In genomic region chr6:16450821-16451220, GRCh38 we compare ENCODE assay signal across 24 cellular contexts.
A peak's percentile ranks its signal among the peaks of the same experiment; 100 is the strongest.
DNase-seq lines count a peak whose midpoint lies in the region; ATAC-seq and TF ChIP-seq lines count a peak whose summit lies in the region.
"Had no signal": no experiment of that assay in that cellular context is flagged by ENCODE, and none has a peak within 500 bp of the region (broad histone marks: within the 10 kb centered on the region; RNA-seq: fewer than 3 reads in every experiment).

No MANE protein-coding gene starts in this region.

- H3K27me3 Mint-ChIP-seq in T-helper 17 cell: no peaks in the 10 kb centered on the region
- H3K27me3 Mint-ChIP-seq: activated naive CD4-positive, alpha-beta T cell treated with anti-CD3 and anti-CD28 coated beads, Interleukin-2, amount 10 ng/mL, durations not matched to agents 7 days and 5 days; CD4-positive, alpha-beta T cell; natural killer cell treated with Interleukin-12 subunit alpha and Interleukin-12 subunit beta and Interleukin-15 and Interleukin-18, amount 100 ng/mL, for 72 hours; stimulated activated memory B cell treated with anti-CD40 and anti-IgM and Interleukin-4, amounts not matched to agents 10 μg/mL and 1 μg/mL and 100 μg/mL, for 72 hours had no signal

- H3K4me3 Mint-ChIP-seq in T-helper 17 cell: no peak overlapping the region
- H3K4me3 Mint-ChIP-seq: activated naive CD4-positive, alpha-beta T cell treated with anti-CD3 and anti-CD28 coated beads, Interleukin-2, amount 10 ng/mL, durations not matched to agents 7 days and 5 days; CD4-positive, alpha-beta T cell; mesothelial cell of epicardium; natural killer cell treated with Interleukin-12 subunit alpha and Interleukin-12 subunit beta and Interleukin-15 and Interleukin-18, amount 100 ng/mL, for 72 hours; stimulated activated memory B cell treated with anti-CD40 and anti-IgM and Interleukin-4, amounts not matched to agents 10 μg/mL and 1 μg/mL and 100 μg/mL, for 72 hours; T-helper 1 cell treated with Interleukin-12 subunit alpha and Interleukin-12 subunit beta and Interleukin-4 antibody, amounts not matched to agents 30 μg/mL and 1 μg/mL, for 36 hours had no signal

- H3K27ac ChIP-seq in AG04450 (ENCODE audit: low read depth, low read length) (peak overlapping the region; percentile 89), hepatocyte (peak overlapping the region; percentile 9), psoas muscle (no peak overlapping the region), tibial artery (no peak overlapping the region)
- H3K27ac ChIP-seq: parathyroid adenoma had no signal

- ATAC-seq in T-helper 17 cell: no peak
- ATAC-seq in GM18867 (IDR thresholded peaks at IDR 0.05; ENCODE audit: unreplicated experiment): no peak
- no peak for ATAC-seq in psoas muscle
- ATAC-seq: HepG2; left lobe of liver; natural killer cell treated with Interleukin-12 subunit alpha and Interleukin-12 subunit beta and Interleukin-15 and Interleukin-18, amount 100 ng/mL, for 72 hours; sciatic nerve; stimulated activated memory B cell treated with anti-CD40 and anti-IgM and Interleukin-4, amounts not matched to agents 10 μg/mL and 1 μg/mL and 100 μg/mL, for 72 hours had no signal

- WGBS in hepatocyte (ENCODE audit: low lambda C conversion rate, missing lambda C conversion rate): 95% methylated on average over 7 of the region's 7 CpGs
- WGBS in psoas muscle, 3 donors: 94 to 97% (median 95%) methylated on average over 7 of the region's 7 CpGs

- POLR2A ChIA-PET in AG04450 (lab: Yijun Ruan, JAX): interaction anchor here (1.0 to 2.0 kb wide), 3 partner anchors 11 to 20 kb away, joined by 3 to 5 read pairs (median 5); no protein-coding TSS in a partner anchor

- intact Hi-C loops in psoas muscle (cut with DNase I) (no loop called here), tibial artery (cut with DNase I; ENCODE audit: low total_unique reads) (no loop called here)

- no peaks in the 10 kb centered on the region for H3K27me3 ChIP-seq in AG04450 (ENCODE audit: control insufficient read depth, insufficient read depth, low read length)
- H3K27me3 ChIP-seq in hepatocyte: no peaks in the 10 kb centered on the region
- no peaks in the 10 kb centered on the region for H3K27me3 ChIP-seq in psoas muscle (ENCODE audit: insufficient read depth in 3 of 3, low read length in 2 of 3)
- no peaks in the 10 kb centered on the region for H3K27me3 ChIP-seq in tibial artery

- no peaks in the 10 kb centered on the region for H3K36me3 ChIP-seq in hepatocyte (replicated peaks; ENCODE audit: insufficient read depth, low read depth)
- H3K36me3 ChIP-seq in psoas muscle (ENCODE audit: insufficient read depth in 1 of 2, low read depth in 1 of 2): no peaks in the 10 kb centered on the region
- peaks cover 0 to 1% (median 0%) of the 10 kb centered on the region in 3 donors for H3K36me3 ChIP-seq in tibial artery

- H3K4me3 ChIP-seq in AG04450 (ENCODE audit: low read depth, low read length): no peak overlapping the region
- H3K4me3 ChIP-seq in hepatocyte: no peak overlapping the region
- H3K4me3 ChIP-seq in psoas muscle: no peak overlapping the region
- H3K4me3 ChIP-seq in tibial artery: no peak overlapping the region

- H3K9me2 ChIP-seq in hepatocyte (replicated peaks; ENCODE audit: insufficient read depth): no peaks in the 10 kb centered on the region

- peaks cover 3% of the 10 kb centered on the region; the same call in 1 of the 2 replicates for H3K9me3 ChIP-seq in AG04450 (ENCODE audit: control insufficient read depth, insufficient read depth, low read length)
- no peaks in the 10 kb centered on the region for H3K9me3 ChIP-seq in T-helper 17 cell (ENCODE audit: control insufficient read depth, low read length, poor library complexity, severe bottlenecking)
- H3K9me3 ChIP-seq in hepatocyte (ENCODE audit: low read depth): no peaks in the 10 kb centered on the region
- no peaks in the 10 kb centered on the region for H3K9me3 ChIP-seq in psoas muscle
- peaks cover 0 to 2% (median 0%) of the 10 kb centered on the region in 3 donors for H3K9me3 ChIP-seq in tibial artery

- H3K4me2 ChIP-seq in hepatocyte: no peak overlapping the region

- DNase-seq in AG04450 (ENCODE audit: low read depth, low spot score) (peak; percentile 7), HK-2 (ENCODE audit: unreplicated experiment) (peak; percentile 7), T-helper 17 cell (no peak), hepatocyte (ENCODE audit: low spot score) (no peak), psoas muscle (no peak), NCI-H524 (lab: John Stamatoyannopoulos, UW) (no peak), tibial artery (no peak)
- DNase-seq: activated CD4-positive, alpha-beta T cell treated with anti-CD3 and anti-CD28 coated beads, Interleukin-2, amount 50 U/mL, for 4 hours; activated naive CD4-positive, alpha-beta T cell treated with anti-CD3 and anti-CD28 coated beads, Interleukin-2, amount 10 ng/mL, durations not matched to agents 7 days and 5 days; aorta; CD4-positive, alpha-beta T cell; DMS153; NCI-H1417 treated with DMSO at 0.1 percent for 48 hours; NCI-H69; stimulated activated CD4-positive, alpha-beta T cell treated with anti-CD3 and anti-CD28 coated beads, Interleukin-1b, Interleukin-23, amount 100 ng/mL, for 48 hours had no signal

- no peaks in the 10 kb centered on the region for H4K20me1 ChIP-seq in hepatocyte (ENCODE audit: insufficient read depth, poor library complexity, severe bottlenecking)

- H2AFZ ChIP-seq in hepatocyte: no peak overlapping the region
- H2AFZ ChIP-seq: parathyroid adenoma had no signal

- H3K36me3 Mint-ChIP-seq in T-helper 17 cell (ENCODE audit: low read depth): peaks cover 8% of the 10 kb centered on the region
- H3K36me3 Mint-ChIP-seq: natural killer cell treated with Interleukin-12 subunit alpha and Interleukin-12 subunit beta and Interleukin-15 and Interleukin-18, amount 100 ng/mL, for 72 hours had no signal

- peak overlapping the region; percentile 27 for H3K27ac Mint-ChIP-seq in T-helper 17 cell
- H3K27ac Mint-ChIP-seq: activated naive CD4-positive, alpha-beta T cell treated with anti-CD3 and anti-CD28 coated beads, Interleukin-2, amount 10 ng/mL, durations not matched to agents 7 days and 5 days; CD4-positive, alpha-beta T cell; mesothelial cell of epicardium; natural killer cell treated with Interleukin-12 subunit alpha and Interleukin-12 subunit beta and Interleukin-15 and Interleukin-18, amount 100 ng/mL, for 72 hours; stimulated activated memory B cell treated with anti-CD40 and anti-IgM and Interleukin-4, amounts not matched to agents 10 μg/mL and 1 μg/mL and 100 μg/mL, for 72 hours; T-helper 1 cell treated with Interleukin-12 subunit alpha and Interleukin-12 subunit beta and Interleukin-4 antibody, amounts not matched to agents 30 μg/mL and 1 μg/mL, for 36 hours had no signal

- no peaks in the 10 kb centered on the region for H3K79me2 ChIP-seq in hepatocyte
- H3K79me2 ChIP-seq: parathyroid adenoma had no signal

- CTCF ChIA-PET in AG04450 (lab: Charles Lee): interaction anchor here (1.0 kb wide), 2 partner anchors 60 to 119 kb away, joined by 3 to 4 read pairs; no protein-coding TSS in a partner anchor

- TF ChIP-seq CTCF in AG04450 (IDR thresholded peaks at IDR 0.05; ENCODE audit: low read depth, low read length) (no peak), hepatocyte (IDR thresholded peaks at IDR 0.05; ENCODE audit: poor library complexity) (no peak), psoas muscle (IDR thresholded peaks at IDR 0.05) (no peak), tibial artery (IDR thresholded peaks at IDR 0.05) (no peak)

- H3K4me1 ChIP-seq in hepatocyte (ENCODE audit: insufficient read depth): no peaks in the 10 kb centered on the region
- H3K4me1 ChIP-seq in psoas muscle: peaks cover 10% of the 10 kb centered on the region
- H3K4me1 ChIP-seq in tibial artery: peaks cover 0 to 22% (median 5%) of the 10 kb centered on the region in 4 donors
- H3K4me1 ChIP-seq: parathyroid adenoma had no signal

- H3K4me1 Mint-ChIP-seq in T-helper 17 cell: peaks cover 26% of the 10 kb centered on the region
- H3K4me1 Mint-ChIP-seq: mesothelial cell of epicardium had no signal

Comparison
In these comparisons a context has a peak if more than half of its experiments do, and no peak if none do; other contexts are left out.
1. DNase-seq: peak in AG04450 (single experiment) and HK-2 (single experiment); none in T-helper 17 cell (0 of 3), hepatocyte (single experiment), psoas muscle (0 of 2), NCI-H524 (0 of 2) and tibial artery (0 of 2).
2. H3K27ac ChIP-seq: peak in AG04450 (single experiment) and hepatocyte (single experiment); none in psoas muscle (single experiment) and tibial artery (0 of 2).